Comparison of ENCODE assay signal across 33 cellular contexts in the genomic region with DNA sequence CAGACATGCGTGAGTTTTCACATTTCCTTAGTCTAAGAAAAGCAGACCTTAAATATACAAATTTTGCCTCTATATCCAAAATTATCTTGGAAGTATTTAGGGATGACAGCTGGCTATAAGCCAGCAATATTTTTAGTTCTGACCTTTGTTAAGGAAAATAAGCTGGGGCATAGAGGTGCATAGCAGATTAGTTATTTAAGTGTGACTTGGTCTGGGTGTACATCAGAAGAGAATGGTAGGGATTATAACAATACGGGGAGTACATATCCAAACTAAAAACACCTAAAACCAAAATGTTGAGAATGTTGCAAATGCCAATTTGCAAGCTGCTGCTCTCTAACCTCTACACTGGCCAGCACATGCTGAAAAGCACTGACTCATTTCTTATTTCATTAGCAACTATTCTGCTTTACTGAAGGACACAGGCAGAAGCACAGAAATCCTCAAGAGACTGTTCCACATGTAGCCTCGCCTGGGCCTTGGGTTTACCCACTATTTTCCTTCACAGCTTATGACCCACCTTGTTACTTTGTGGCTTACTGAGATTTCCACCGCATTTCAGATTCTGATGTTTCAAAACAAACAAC. TPM values are rescaled to one million over a fixed set of nuclear protein-coding genes. Genes with fewer than 3 reads are reported as not detected.
DNase-seq lines count a peak whose midpoint lies in the region; ATAC-seq, FAIRE-seq and TF ChIP-seq lines count a peak whose summit lies in the region.
"Had no signal": no experiment of that assay in that cellular context is flagged by ENCODE, and none has a peak within 500 bp of the region (broad histone marks: within the 10 kb centered on the region; RNA-seq: fewer than 3 reads in every experiment).

No MANE protein-coding gene starts in this region.

- DNase-seq in heart left ventricle (no peak), Right ventricle myocardium inferior (ENCODE audit: missing footprints) (no peak), fibroblast of mammary gland (ENCODE audit: low read depth) (peak; percentile 37), GM19239 (ENCODE audit: insufficient read length, low spot score) (no peak), RWPE1 (ENCODE audit: low spot score) (no peak)
- DNase-seq: ACHN; activated CD8-positive, alpha-beta memory T cell treated with anti-CD3 and anti-CD28 coated beads for 24 hours; activated gamma-delta T cell treated with Interleukin-2 at 50 U/mL for 16 hours; activated T-cell treated with anti-CD3 and anti-CD28 coated beads, Interleukin-2, amount 50 U/mL, for 1 hour; DMS 273 treated with DMSO at 0.1 percent for 48 hours; immature natural killer cell; KBM-7; left colon; mesendoderm; NCI-H1417 treated with DMSO at 0.1 percent for 48 hours; NCI-H2029 treated with DMSO at 0.1 percent for 48 hours; NCI-H345; NCI-H69; posterior cingulate gyrus; right lobe of liver; spleen; stimulated activated CD8-positive, alpha-beta memory T cell treated with anti-CD3 and anti-CD28 coated beads, Interleukin-4, amount 100 ng/mL, for 48 hours; stomach; T1000 had no signal

- no peaks in the 10 kb centered on the region for H3K27me3 ChIP-seq in heart left ventricle
- H3K27me3 ChIP-seq: right lobe of liver, spleen, stomach had no signal

- POLR2A ChIA-PET in RWPE1 (lab: Yijun Ruan, JAX; ENCODE audit: low non-redundant PET): no interaction called here

- TF ChIP-seq POLR2A in heart left ventricle (IDR thresholded peaks at IDR 0.05): no peak

- intact Hi-C loops in heart left ventricle (cut with DNase I): loop anchor here in 2 of 10 donors (5.0 to 10.0 kb wide), 2 partner anchors 61 to 69 kb away; a partner anchor contains a TSS
- intact Hi-C loops in Right ventricle myocardium inferior (cut with DNase I): no loop called here

- no peaks in the 10 kb centered on the region for H3K27me3 Mint-ChIP-seq in activated T-helper 17 cell treated with anti-CD3 and anti-CD28 coated beads, Interleukin-2, amount 50 U/mL, for 72 hours
- H3K27me3 Mint-ChIP-seq: activated CD4-positive, alpha-beta T cell treated with anti-CD3 and anti-CD28 coated beads, Interleukin-2, amount 10 ng/mL, durations not matched to agents 24 days and 14 days; B cell had no signal

- peaks cover 92% of the 10 kb centered on the region for H3K36me3 Mint-ChIP-seq in activated T-helper 17 cell treated with anti-CD3 and anti-CD28 coated beads, Interleukin-2, amount 50 U/mL, for 72 hours (ENCODE audit: low read depth)

- peak overlapping the region; percentile 1 for H3K27ac Mint-ChIP-seq in activated T-helper 17 cell treated with anti-CD3 and anti-CD28 coated beads, Interleukin-2, amount 50 U/mL, for 72 hours
- H3K27ac Mint-ChIP-seq: B cell had no signal

- no peak overlapping the region for H3K4me3 Mint-ChIP-seq in activated T-helper 17 cell treated with anti-CD3 and anti-CD28 coated beads, Interleukin-2, amount 50 U/mL, for 72 hours
- H3K4me3 Mint-ChIP-seq: activated CD4-positive, alpha-beta T cell treated with anti-CD3 and anti-CD28 coated beads, Interleukin-2, amount 10 ng/mL, durations not matched to agents 24 days and 14 days; B cell; immature natural killer cell had no signal

- WGBS in heart left ventricle, 4 donors: 66 to 74% (median 70%) methylated on average over 4 of the region's 4 CpGs

- H3K27ac ChIP-seq in heart left ventricle (peak overlapping the region in 6 of 12 donors; percentile 9 to 73 (median 41)), RWPE1 (no peak overlapping the region)
- H3K27ac ChIP-seq: right lobe of liver, spleen, stomach had no signal

- H3K4me1 ChIP-seq in heart left ventricle: peaks cover 0 to 24% (median 5%) of the 10 kb centered on the region in 12 donors
- H3K4me1 ChIP-seq: right lobe of liver, spleen had no signal

- peaks cover 4% of the 10 kb centered on the region for H3K4me1 Mint-ChIP-seq in activated T-helper 17 cell treated with anti-CD3 and anti-CD28 coated beads, Interleukin-2, amount 50 U/mL, for 72 hours
- H3K4me1 Mint-ChIP-seq: B cell had no signal

- ATAC-seq in heart left ventricle (peak; percentile 34 to 61 (median 56)), Right ventricle myocardium inferior (no peak), GM21737 (IDR thresholded peaks at IDR 0.05; ENCODE audit: unreplicated experiment) (no peak)
- no peak for ATAC-seq in activated T-helper 17 cell treated with anti-CD3 and anti-CD28 coated beads, Interleukin-2, amount 50 U/mL, for 72 hours (replicated peaks)
- ATAC-seq: Panc1 had no signal

- H3K9me3 ChIP-seq in heart left ventricle: no peaks in the 10 kb centered on the region
- H3K9me3 ChIP-seq: right lobe of liver, spleen, stomach had no signal

- no peak overlapping the region for H3K4me3 ChIP-seq in heart left ventricle
- H3K4me3 ChIP-seq in fibroblast of mammary gland (ENCODE audit: control insufficient read depth, low read depth, low read length): no peak overlapping the region
- H3K4me3 ChIP-seq: right lobe of liver, spleen, stomach had no signal

- TF ChIP-seq CTCF in heart left ventricle (IDR thresholded peaks at IDR 0.05): no peak
- TF ChIP-seq CTCF in fibroblast of mammary gland (conservative IDR thresholded peaks at IDR 0.05; ENCODE audit: control insufficient read depth, insufficient read depth, low read depth, low read length): no peak
- TF ChIP-seq CTCF in RWPE1 (conservative IDR thresholded peaks at IDR 0.05; ENCODE audit: low read depth): no peak

- CTCF ChIA-PET in RWPE1 (lab: Yijun Ruan, JAX): interaction anchor here (0.6 kb wide), 1 partner anchor 8 kb away, joined by 6 read pairs; no protein-coding TSS in a partner anchor

- H3K36me3 ChIP-seq in heart left ventricle: peaks cover 0 to 99% (median 92%) of the 10 kb centered on the region in 9 donors

- no peak for FAIRE-seq in GM19239 (lab: Jason Lieb, UNC)
- FAIRE-seq: endothelial cell of umbilical vein, GM18507, H1, urothelium cell line had no signal

- no peaks in the 10 kb centered on the region for H3K9me3 Mint-ChIP-seq in activated T-helper 17 cell treated with anti-CD3 and anti-CD28 coated beads, Interleukin-2, amount 50 U/mL, for 72 hours
- H3K9me3 Mint-ChIP-seq: activated CD4-positive, alpha-beta T cell treated with anti-CD3 and anti-CD28 coated beads, Interleukin-2, amount 10 ng/mL, durations not matched to agents 24 days and 14 days; immature natural killer cell had no signal

RNA-seq across cellular contexts. Expression of a gene that starts 22.3 kb away (rescaled TPM):
- total RNA-seq in heart left ventricle (1 to 10 TPM in 4 of 9 donors, under 1 TPM in 5; 0.16 to 1.9 (median 0.91) TPM), Right ventricle myocardium inferior (1.1 TPM)
- 1 to 10 TPM in 1 of 2 donors, under 1 TPM in 1; 0.37 to 2.0 TPM for polyA plus RNA-seq in heart left ventricle
- total RNA-seq in activated T-helper 17 cell treated with anti-CD3 and anti-CD28 coated beads, Interleukin-2, amount 50 U/mL, for 72 hours: 1 to 10 TPM; 1.8 to 2.9 TPM

RNA-seq across cellular contexts. Expression of a gene that starts 29.4 kb away (rescaled TPM):
- total RNA-seq in heart left ventricle (1,000 to 10,000 TPM in 6 of 9 donors, 100 to 1,000 TPM in 3; 539 to 2,034 (median 1,454) TPM), Right ventricle myocardium inferior (1,774 TPM)
- 1,000 to 10,000 TPM in 1 of 2 donors, 100 to 1,000 TPM in 1; 656 to 2,165 TPM for polyA plus RNA-seq in heart left ventricle
- total RNA-seq in activated T-helper 17 cell treated with anti-CD3 and anti-CD28 coated beads, Interleukin-2, amount 50 U/mL, for 72 hours: 100 to 1,000 TPM; 219 to 408 TPM

RNA-seq across cellular contexts. Expression of a gene that starts 29.5 kb away (rescaled TPM):
- total RNA-seq in heart left ventricle (under 1 TPM in 8 of 9 donors, not detected in 1; 0.25 to 1.00 (median 0.51) TPM), Right ventricle myocardium inferior (0.24 TPM)
- under 1 TPM; 0.10 to 0.27 TPM for polyA plus RNA-seq in heart left ventricle
- under 1 TPM; 0.26 to 0.69 TPM for total RNA-seq in activated T-helper 17 cell treated with anti-CD3 and anti-CD28 coated beads, Interleukin-2, amount 50 U/mL, for 72 hours
- total RNA-seq: endothelial cell of umbilical vein, H1 had no signal

Comparison
In these comparisons a context has a peak if more than half of its experiments do, and no peak if none do; other contexts are left out.
1. ATAC-seq: peak in heart left ventricle (4 of 4); none in Right ventricle myocardium inferior (single experiment), activated T-helper 17 cell treated with anti-CD3 and anti-CD28 coated beads, Interleukin-2, amount 50 U/mL, for 72 hours (single experiment) and GM21737 (single experiment).